In the genomic region with DNA sequence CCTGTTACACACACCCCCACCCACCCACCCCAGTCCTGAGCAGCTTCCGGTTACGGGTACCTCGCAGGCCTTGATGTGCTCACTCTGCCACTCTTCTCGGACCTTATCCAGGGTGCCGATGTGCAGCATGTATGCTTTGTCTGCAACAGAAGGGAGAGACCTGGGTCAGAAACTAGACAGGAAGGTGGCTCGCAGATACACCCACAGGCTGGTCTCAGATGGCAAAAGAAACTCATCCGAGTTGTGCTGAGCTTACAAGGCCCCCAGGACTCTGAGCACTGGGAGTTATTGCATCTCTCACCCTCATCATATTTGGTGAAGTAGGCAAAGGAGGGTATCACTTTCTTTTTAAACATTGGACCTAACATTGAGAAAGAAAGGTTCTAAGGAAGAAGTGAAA, we compare ENCODE assay signal across 10 cellular contexts. TPM values are rescaled to one million over a fixed set of nuclear protein-coding genes. Genes with fewer than 3 reads are reported as not detected.
DNase-seq lines count a peak whose midpoint lies in the region; ATAC-seq and TF ChIP-seq lines count a peak whose summit lies in the region.
"Had no signal": no experiment of that assay in that cellular context is flagged by ENCODE, and none has a peak within 500 bp of the region (broad histone marks: within the 10 kb centered on the region; RNA-seq: fewer than 3 reads in every experiment).

No MANE protein-coding gene starts in this region.

- peaks cover 11% of the 10 kb centered on the region for H3K9me3 Mint-ChIP-seq in CD4-positive, alpha-beta T cell
- no peaks in the 10 kb centered on the region for H3K9me3 Mint-ChIP-seq in activated T-helper 17 cell treated with anti-CD3 and anti-CD28 coated beads, Interleukin-2, amount 50 U/mL, for 72 hours
- no peaks in the 10 kb centered on the region for H3K9me3 Mint-ChIP-seq in natural killer cell treated with Interleukin-12 subunit alpha and Interleukin-12 subunit beta and Interleukin-15 and Interleukin-18, amount 100 ng/mL, for 72 hours

- no peaks in the 10 kb centered on the region for H3K27me3 ChIP-seq in CD4-positive, alpha-beta T cell (ENCODE audit: control insufficient read depth, insufficient read depth, low read length)

- ATAC-seq in CD4-positive, alpha-beta T cell (ENCODE audit: poor library complexity): peak; percentile 56
- peak; percentile 90 for ATAC-seq in activated T-helper 17 cell treated with anti-CD3 and anti-CD28 coated beads, Interleukin-2, amount 50 U/mL, for 72 hours (replicated peaks)
- ATAC-seq in natural killer cell treated with Interleukin-12 subunit alpha and Interleukin-12 subunit beta and Interleukin-15 and Interleukin-18, amount 100 ng/mL, for 72 hours: peak; percentile 79 to 80
- ATAC-seq in HG03045 (IDR thresholded peaks at IDR 0.05; ENCODE audit: unreplicated experiment): no peak

- peak overlapping the region; percentile 21 for H3K4me3 ChIP-seq in Jurkat, Clone E6-1 (ENCODE audit: low read length)
- H3K4me3 ChIP-seq in foreskin fibroblast (ENCODE audit: low read depth in 1 of 2, low read length in 2 of 2): no peak overlapping the region

- DNase-seq in CD4-positive, alpha-beta T cell: peak in 7 of 10 experiments; percentile 4 to 42 (median 15)
- peak; percentile 18 for DNase-seq in Jurkat, Clone E6-1 (ENCODE audit: low read depth, low spot score)
- DNase-seq in natural killer cell treated with Interleukin-12 subunit alpha and Interleukin-12 subunit beta and Interleukin-15 and Interleukin-18, amount 100 ng/mL, for 72 hours (ENCODE audit: low spot score): no peak
- DNase-seq in foreskin fibroblast (no peak), nucleus accumbens (lab: John Stamatoyannopoulos, UW) (no peak), cerebellum (ENCODE audit: low spot score) (no peak)
- DNase-seq: NCI-H1092 treated with DMSO at 0.1 percent for 48 hours, Right ventricle myocardium superior had no signal

- peaks cover 9% of the 10 kb centered on the region for H3K9me3 ChIP-seq in CD4-positive, alpha-beta T cell (ENCODE audit: control insufficient read depth, low read length)

- no peak for TF ChIP-seq CTCF in CD4-positive, alpha-beta T cell (IDR thresholded peaks at IDR 0.05)
- TF ChIP-seq CTCF in foreskin fibroblast (IDR thresholded peaks at IDR 0.05; ENCODE audit: low read depth, low read length): no peak

- POLR2A ChIA-PET in CD4-positive, alpha-beta T cell (lab: Charles Lee): interaction anchor here (0.6 to 3.0 kb wide), 9 partner anchors 9 to 75 kb away, joined by 3 to 15 read pairs (median 4); partner anchors contain the start of gene PSTPIP2

- H3K4me1 Mint-ChIP-seq in CD4-positive, alpha-beta T cell (ENCODE audit: low read depth): peaks cover 47% of the 10 kb centered on the region
- peaks cover 25% of the 10 kb centered on the region for H3K4me1 Mint-ChIP-seq in activated T-helper 17 cell treated with anti-CD3 and anti-CD28 coated beads, Interleukin-2, amount 50 U/mL, for 72 hours
- peaks cover 28 to 31% of the 10 kb centered on the region in 2 donors for H3K4me1 Mint-ChIP-seq in natural killer cell treated with Interleukin-12 subunit alpha and Interleukin-12 subunit beta and Interleukin-15 and Interleukin-18, amount 100 ng/mL, for 72 hours (ENCODE audit: low read depth in 2 of 2)

- H3K27ac ChIP-seq in CD4-positive, alpha-beta T cell (ENCODE audit: low read depth, low read length): peak overlapping the region; percentile 63

- intact Hi-C loops in CD4-positive, alpha-beta T cell (cut with DNase I, micrococcal nuclease): no loop called here

- peak overlapping the region; percentile 93 for H3K27ac Mint-ChIP-seq in CD4-positive, alpha-beta T cell
- H3K27ac Mint-ChIP-seq in activated T-helper 17 cell treated with anti-CD3 and anti-CD28 coated beads, Interleukin-2, amount 50 U/mL, for 72 hours: peak overlapping the region; percentile 52
- H3K27ac Mint-ChIP-seq in natural killer cell treated with Interleukin-12 subunit alpha and Interleukin-12 subunit beta and Interleukin-15 and Interleukin-18, amount 100 ng/mL, for 72 hours: peak overlapping the region; percentile 71 to 83

- peaks cover 24% of the 10 kb centered on the region for H3K36me3 Mint-ChIP-seq in CD4-positive, alpha-beta T cell (ENCODE audit: low read depth)
- no peaks in the 10 kb centered on the region for H3K36me3 Mint-ChIP-seq in activated T-helper 17 cell treated with anti-CD3 and anti-CD28 coated beads, Interleukin-2, amount 50 U/mL, for 72 hours (ENCODE audit: low read depth)
- peaks cover 16% of the 10 kb centered on the region for H3K36me3 Mint-ChIP-seq in natural killer cell treated with Interleukin-12 subunit alpha and Interleukin-12 subunit beta and Interleukin-15 and Interleukin-18, amount 100 ng/mL, for 72 hours

- no peaks in the 10 kb centered on the region for H3K27me3 Mint-ChIP-seq in CD4-positive, alpha-beta T cell
- H3K27me3 Mint-ChIP-seq in activated T-helper 17 cell treated with anti-CD3 and anti-CD28 coated beads, Interleukin-2, amount 50 U/mL, for 72 hours: no peaks in the 10 kb centered on the region
- H3K27me3 Mint-ChIP-seq in natural killer cell treated with Interleukin-12 subunit alpha and Interleukin-12 subunit beta and Interleukin-15 and Interleukin-18, amount 100 ng/mL, for 72 hours: no peaks in the 10 kb centered on the region

- CTCF ChIA-PET in CD4-positive, alpha-beta T cell (lab: Charles Lee): interaction anchor here (2.4 kb wide), 1 partner anchor 76 kb away, joined by 5 read pairs; no protein-coding TSS in a partner anchor

- H3K4me3 Mint-ChIP-seq in CD4-positive, alpha-beta T cell: peak overlapping the region; percentile 77
- H3K4me3 Mint-ChIP-seq in activated T-helper 17 cell treated with anti-CD3 and anti-CD28 coated beads, Interleukin-2, amount 50 U/mL, for 72 hours: peak overlapping the region; percentile 47
- H3K4me3 Mint-ChIP-seq in natural killer cell treated with Interleukin-12 subunit alpha and Interleukin-12 subunit beta and Interleukin-15 and Interleukin-18, amount 100 ng/mL, for 72 hours: peak overlapping the region; percentile 53

RNA-seq across cellular contexts. Expression of gene EPG5, which starts 30.6 kb away (rescaled TPM):
- total RNA-seq in CD4-positive, alpha-beta T cell: 10 to 100 TPM; 25.3 to 26.9 TPM
- 9.6 TPM for polyA plus RNA-seq in Jurkat, Clone E6-1 (2012; ENCODE audit: insufficient read depth, insufficient read length)
- 10 to 100 TPM; 22.9 to 24.0 TPM for total RNA-seq in activated T-helper 17 cell treated with anti-CD3 and anti-CD28 coated beads, Interleukin-2, amount 50 U/mL, for 72 hours
- total RNA-seq in natural killer cell treated with Interleukin-12 subunit alpha and Interleukin-12 subunit beta and Interleukin-15 and Interleukin-18, amount 100 ng/mL, for 72 hours: 10 to 100 TPM; 38.8 to 48.9 TPM
- 47.4 TPM for total RNA-seq in cerebellum

Comparison
In these comparisons a context has a peak if more than half of its experiments do, and no peak if none do; other contexts are left out.
1. DNase-seq: peak in CD4-positive, alpha-beta T cell (7 of 10) and Jurkat, Clone E6-1 (single experiment); none in natural killer cell treated with Interleukin-12 subunit alpha and Interleukin-12 subunit beta and Interleukin-15 and Interleukin-18, amount 100 ng/mL, for 72 hours (single experiment), foreskin fibroblast (0 of 2), nucleus accumbens (0 of 56) and cerebellum (single experiment).
2. Peak in every context shown above with its lines, with median percentiles within 50 percentile points of each other: H3K27ac Mint-ChIP-seq and H3K4me3 Mint-ChIP-seq.